In the genomic region with DNA sequence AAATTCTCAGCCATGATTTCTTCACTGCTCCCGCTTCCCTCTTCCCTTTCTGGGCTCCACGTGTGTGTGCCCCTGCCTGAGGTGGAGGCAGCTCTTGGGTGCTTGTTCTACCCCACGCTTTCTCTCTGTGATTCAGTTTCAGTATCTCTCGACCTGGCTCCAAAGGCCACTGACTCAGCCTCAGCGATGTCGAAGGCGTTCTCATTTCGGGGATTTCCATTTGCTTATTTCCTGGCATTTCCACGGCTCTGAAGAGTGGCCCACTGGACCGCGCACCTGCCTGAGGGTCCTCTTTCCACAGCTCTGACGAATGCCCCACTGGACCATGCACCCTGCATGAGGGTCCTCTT, we compare ENCODE assay signal across 1 cellular context.
TF ChIP-seq lines count a peak whose summit lies in the region.

No MANE protein-coding gene starts in this region.

TF ChIP-seq in HepG2, 621 proteins besides CTCF, POLR2A, EP300 and RAD21:
- TF ChIP-seq, protein P1, sequence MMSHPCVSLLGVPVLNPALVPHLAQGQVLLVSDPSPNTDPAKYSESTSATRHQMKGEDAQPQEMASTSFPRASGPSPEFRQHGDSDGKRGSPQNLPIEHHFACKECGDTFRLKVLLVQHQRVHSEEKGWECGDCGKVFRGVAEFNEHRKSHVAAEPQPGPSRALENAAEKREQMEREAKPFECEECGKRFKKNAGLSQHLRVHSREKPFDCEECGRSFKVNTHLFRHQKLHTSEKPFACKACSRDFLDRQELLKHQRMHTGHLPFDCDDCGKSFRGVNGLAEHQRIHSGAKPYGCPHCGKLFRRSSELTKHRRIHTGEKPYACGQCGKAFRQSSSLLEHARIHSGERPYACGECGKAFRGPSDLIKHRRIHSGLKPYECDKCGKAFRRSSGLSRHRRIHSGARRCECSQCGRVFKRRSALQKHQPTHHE (CRISPR knock-in tag; IDR thresholded peaks at IDR 0.05; ENCODE audit: borderline replicate concordance) = no peak
- TF ChIP-seq ZNF264 (CRISPR knock-in tag; IDR thresholded peaks at IDR 0.05) (no peak), RFX3 (CRISPR knock-in tag; IDR thresholded peaks at IDR 0.05) (no peak), ZNF589 (CRISPR knock-in tag; conservative IDR thresholded peaks at IDR 0.05) (no peak), ZNF737 (CRISPR knock-in tag; IDR thresholded peaks at IDR 0.05; ENCODE audit: borderline replicate concordance) (no peak), ELF4 (CRISPR knock-in tag; IDR thresholded peaks at IDR 0.05; ENCODE audit: borderline replicate concordance) (no peak), ZNF614 (CRISPR knock-in tag; IDR thresholded peaks at IDR 0.05; ENCODE audit: borderline replicate concordance) (no peak), ZFP36L2 (CRISPR knock-in tag; IDR thresholded peaks at IDR 0.05) (no peak), ZNF543 (CRISPR knock-in tag; IDR thresholded peaks at IDR 0.05) (no peak)
- TF ChIP-seq, protein P2, sequence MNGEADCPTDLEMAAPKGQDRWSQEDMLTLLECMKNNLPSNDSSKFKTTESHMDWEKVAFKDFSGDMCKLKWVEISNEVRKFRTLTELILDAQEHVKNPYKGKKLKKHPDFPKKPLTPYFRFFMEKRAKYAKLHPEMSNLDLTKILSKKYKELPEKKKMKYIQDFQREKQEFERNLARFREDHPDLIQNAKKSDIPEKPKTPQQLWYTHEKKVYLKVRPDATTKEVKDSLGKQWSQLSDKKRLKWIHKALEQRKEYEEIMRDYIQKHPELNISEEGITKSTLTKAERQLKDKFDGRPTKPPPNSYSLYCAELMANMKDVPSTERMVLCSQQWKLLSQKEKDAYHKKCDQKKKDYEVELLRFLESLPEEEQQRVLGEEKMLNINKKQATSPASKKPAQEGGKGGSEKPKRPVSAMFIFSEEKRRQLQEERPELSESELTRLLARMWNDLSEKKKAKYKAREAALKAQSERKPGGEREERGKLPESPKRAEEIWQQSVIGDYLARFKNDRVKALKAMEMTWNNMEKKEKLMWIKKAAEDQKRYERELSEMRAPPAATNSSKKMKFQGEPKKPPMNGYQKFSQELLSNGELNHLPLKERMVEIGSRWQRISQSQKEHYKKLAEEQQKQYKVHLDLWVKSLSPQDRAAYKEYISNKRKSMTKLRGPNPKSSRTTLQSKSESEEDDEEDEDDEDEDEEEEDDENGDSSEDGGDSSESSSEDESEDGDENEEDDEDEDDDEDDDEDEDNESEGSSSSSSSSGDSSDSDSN (CRISPR knock-in tag; IDR thresholded peaks at IDR 0.05) = no peak
- TF ChIP-seq, protein P3, sequence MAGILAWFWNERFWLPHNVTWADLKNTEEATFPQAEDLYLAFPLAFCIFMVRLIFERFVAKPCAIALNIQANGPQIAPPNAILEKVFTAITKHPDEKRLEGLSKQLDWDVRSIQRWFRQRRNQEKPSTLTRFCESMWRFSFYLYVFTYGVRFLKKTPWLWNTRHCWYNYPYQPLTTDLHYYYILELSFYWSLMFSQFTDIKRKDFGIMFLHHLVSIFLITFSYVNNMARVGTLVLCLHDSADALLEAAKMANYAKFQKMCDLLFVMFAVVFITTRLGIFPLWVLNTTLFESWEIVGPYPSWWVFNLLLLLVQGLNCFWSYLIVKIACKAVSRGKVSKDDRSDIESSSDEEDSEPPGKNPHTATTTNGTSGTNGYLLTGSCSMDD (CRISPR knock-in tag; IDR thresholded peaks at IDR 0.05) = no peak
